ENCODE assay signal across 12 cellular contexts in the genomic region with DNA sequence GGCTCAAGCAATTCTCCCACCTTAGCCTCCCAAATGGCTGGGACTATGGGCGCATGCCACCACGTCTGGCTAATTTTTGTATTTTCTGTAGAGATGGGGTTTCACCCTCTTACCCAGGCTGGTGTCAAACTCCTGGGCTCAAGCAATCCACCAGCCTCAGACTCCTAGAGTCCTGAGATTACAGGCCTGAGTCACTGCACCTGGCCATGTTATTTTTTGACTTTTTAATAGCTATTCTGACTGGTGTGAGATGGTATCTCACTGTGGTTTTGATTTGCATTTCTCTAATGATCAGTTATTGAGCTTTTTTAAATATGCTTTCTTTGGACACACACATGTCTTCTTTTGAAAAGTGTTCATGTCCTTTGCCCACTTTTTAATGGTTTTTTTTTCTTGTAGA. TPM values are rescaled to one million over a fixed set of nuclear protein-coding genes. Genes with fewer than 3 reads are reported as not detected.
DNase-seq lines count a peak whose midpoint lies in the region; ATAC-seq and TF ChIP-seq lines count a peak whose summit lies in the region.
"Had no signal": no experiment of that assay in that cellular context is flagged by ENCODE, and none has a peak within 500 bp of the region (broad histone marks: within the 10 kb centered on the region; RNA-seq: fewer than 3 reads in every experiment).

No MANE protein-coding gene starts in this region.

- no peaks in the 10 kb centered on the region for H3K9me3 ChIP-seq in SJCRH30 (replicated peaks)
- no peaks in the 10 kb centered on the region for H3K9me3 ChIP-seq in vagina

- DNase-seq in SJCRH30 = no peak
- DNase-seq in activated T-cell treated with anti-CD3 and anti-CD28 coated beads, Interleukin-2, amount 50 U/mL, for 48 hours = no peak
- DNase-seq in NCI-H1092 treated with DMSO at 0.1 percent for 48 hours (lab: John Stamatoyannopoulos, UW) = no peak
- DNase-seq in vagina (ENCODE audit: extremely low spot score in 2 of 2) = no peak
- DNase-seq: foreskin keratinocyte, NCI-H1436 treated with DMSO at 0.1 percent for 48 hours, NCI-H446 treated with DMSO at 0.1 percent for 48 hours had no signal

- TF ChIP-seq CTCF in vagina (IDR thresholded peaks at IDR 0.05) = no peak

- TF ChIP-seq POLR2A in vagina (IDR thresholded peaks at IDR 0.05) = no peak

- H3K4me3 ChIP-seq in SJCRH30 = no peak overlapping the region
- no peak overlapping the region for H3K4me3 ChIP-seq in vagina
- H3K4me3 ChIP-seq: GM23248 had no signal

- H3K4me1 ChIP-seq in SJCRH30 (no peaks in the 10 kb centered on the region), vagina (no peaks in the 10 kb centered on the region)

- peak; percentile 66 for ATAC-seq in GM18861 (IDR thresholded peaks at IDR 0.05; ENCODE audit: unreplicated experiment)
- ATAC-seq in GM21423 (IDR thresholded peaks at IDR 0.05; ENCODE audit: unreplicated experiment) = peak; percentile 69
- peak; percentile 80 for ATAC-seq in HG02870 (IDR thresholded peaks at IDR 0.05; ENCODE audit: unreplicated experiment)
- ATAC-seq in HG03521 (IDR thresholded peaks at IDR 0.05; ENCODE audit: unreplicated experiment) = peak; percentile 54

- no peak overlapping the region for H3K27ac ChIP-seq in SJCRH30
- no peak overlapping the region for H3K27ac ChIP-seq in vagina
- H3K27ac ChIP-seq: foreskin keratinocyte, GM23248 had no signal

- H3K36me3 ChIP-seq in SJCRH30 (peaks cover 6% of the 10 kb centered on the region; the same call in 1 of the 2 replicates), vagina (no peaks in the 10 kb centered on the region)

- H3K27me3 ChIP-seq in SJCRH30 (no peaks in the 10 kb centered on the region), vagina (no peaks in the 10 kb centered on the region)
- H3K27me3 ChIP-seq: foreskin keratinocyte had no signal

- intact Hi-C loops in vagina (cut with DNase I) = no loop called here

RNA-seq across cellular contexts. Expression of a gene that starts 38.2 kb away (rescaled TPM):
- 34.5 and 43.6 TPM in 2 replicates for total RNA-seq in SJCRH30 (2014; rRNA removed; shearing (Covaris generic))
- total RNA-seq in vagina = 33.1 TPM

RNA-seq across cellular contexts. Expression of a gene that starts 40.8 kb away (rescaled TPM):
- 10.1 and 12.8 TPM in 2 replicates for total RNA-seq in SJCRH30 (2014; rRNA removed; shearing (Covaris generic))
- 17.7 TPM for total RNA-seq in vagina
